1 cellular context compared by ENCODE assay signal in the genomic region with DNA sequence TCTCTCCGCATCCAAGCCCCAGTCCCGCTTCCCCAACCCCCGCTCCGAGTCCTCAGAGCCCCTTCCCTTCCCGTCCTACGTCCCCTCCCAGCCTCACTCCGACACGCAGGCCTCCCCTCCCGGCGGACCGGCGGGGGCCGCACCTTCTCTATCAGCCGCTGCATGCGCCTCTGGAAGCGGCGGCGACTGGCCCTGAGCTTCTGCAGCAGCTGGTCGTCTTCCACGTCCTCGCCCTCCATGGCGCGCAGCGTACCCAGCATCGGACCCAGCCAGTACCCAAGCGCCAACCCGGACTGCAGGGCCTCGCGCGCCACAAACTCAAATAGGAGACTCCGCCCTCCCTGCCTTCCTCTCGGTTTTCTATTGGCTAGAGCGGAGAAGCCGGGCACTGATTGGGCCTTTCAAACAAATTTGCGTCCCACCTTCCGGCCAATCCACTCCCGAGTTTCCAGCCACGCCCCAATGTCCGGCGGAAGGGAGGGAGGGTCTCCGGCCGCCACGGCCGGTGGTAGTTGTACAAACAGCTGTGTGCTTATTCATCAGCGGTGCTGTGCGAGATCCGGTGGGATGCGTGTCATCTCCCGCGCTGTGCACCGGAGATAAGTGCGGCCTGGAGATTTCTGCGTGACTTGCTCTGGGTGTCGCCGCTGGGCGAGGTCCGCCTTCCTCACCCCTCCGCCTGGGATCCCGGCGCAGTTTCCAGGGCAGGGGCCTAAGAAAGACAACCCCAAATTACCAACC.
TF ChIP-seq lines count a peak whose summit lies in the region.

A gene with protein sequence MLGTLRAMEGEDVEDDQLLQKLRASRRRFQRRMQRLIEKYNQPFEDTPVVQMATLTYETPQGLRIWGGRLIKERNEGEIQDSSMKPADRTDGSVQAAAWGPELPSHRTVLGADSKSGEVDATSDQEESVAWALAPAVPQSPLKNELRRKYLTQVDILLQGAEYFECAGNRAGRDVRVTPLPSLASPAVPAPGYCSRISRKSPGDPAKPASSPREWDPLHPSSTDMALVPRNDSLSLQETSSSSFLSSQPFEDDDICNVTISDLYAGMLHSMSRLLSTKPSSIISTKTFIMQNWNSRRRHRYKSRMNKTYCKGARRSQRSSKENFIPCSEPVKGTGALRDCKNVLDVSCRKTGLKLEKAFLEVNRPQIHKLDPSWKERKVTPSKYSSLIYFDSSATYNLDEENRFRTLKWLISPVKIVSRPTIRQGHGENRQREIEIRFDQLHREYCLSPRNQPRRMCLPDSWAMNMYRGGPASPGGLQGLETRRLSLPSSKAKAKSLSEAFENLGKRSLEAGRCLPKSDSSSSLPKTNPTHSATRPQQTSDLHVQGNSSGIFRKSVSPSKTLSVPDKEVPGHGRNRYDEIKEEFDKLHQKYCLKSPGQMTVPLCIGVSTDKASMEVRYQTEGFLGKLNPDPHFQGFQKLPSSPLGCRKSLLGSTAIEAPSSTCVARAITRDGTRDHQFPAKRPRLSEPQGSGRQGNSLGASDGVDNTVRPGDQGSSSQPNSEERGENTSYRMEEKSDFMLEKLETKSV (minus strand): TSS at position 295 of the 741 bp plus-strand sequence. CDS start 35 bp downstream, at position 260.

TF ChIP-seq in WTC11, 78 proteins besides CTCF, POLR2A, EP300 and RAD21 (continued from another document and continues in another):
- TF ChIP-seq, protein P1, sequence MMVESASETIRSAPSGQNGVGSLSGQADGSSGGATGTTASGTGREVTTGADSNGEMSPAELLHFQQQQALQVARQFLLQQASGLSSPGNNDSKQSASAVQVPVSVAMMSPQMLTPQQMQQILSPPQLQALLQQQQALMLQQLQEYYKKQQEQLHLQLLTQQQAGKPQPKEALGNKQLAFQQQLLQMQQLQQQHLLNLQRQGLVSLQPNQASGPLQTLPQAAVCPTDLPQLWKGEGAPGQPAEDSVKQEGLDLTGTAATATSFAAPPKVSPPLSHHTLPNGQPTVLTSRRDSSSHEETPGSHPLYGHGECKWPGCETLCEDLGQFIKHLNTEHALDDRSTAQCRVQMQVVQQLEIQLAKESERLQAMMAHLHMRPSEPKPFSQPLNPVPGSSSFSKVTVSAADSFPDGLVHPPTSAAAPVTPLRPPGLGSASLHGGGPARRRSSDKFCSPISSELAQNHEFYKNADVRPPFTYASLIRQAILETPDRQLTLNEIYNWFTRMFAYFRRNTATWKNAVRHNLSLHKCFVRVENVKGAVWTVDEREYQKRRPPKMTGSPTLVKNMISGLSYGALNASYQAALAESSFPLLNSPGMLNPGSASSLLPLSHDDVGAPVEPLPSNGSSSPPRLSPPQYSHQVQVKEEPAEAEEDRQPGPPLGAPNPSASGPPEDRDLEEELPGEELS (CRISPR knock-in tag; IDR thresholded peaks at IDR 0.05): peak; percentile 67; the same call in 1 of the 2 replicates
- no peak for TF ChIP-seq MXD4 (CRISPR knock-in tag; IDR thresholded peaks at IDR 0.05; ENCODE audit: borderline replicate concordance)
- TF ChIP-seq E2F5 (CRISPR knock-in tag; IDR thresholded peaks at IDR 0.05): peak; percentile 90
- TF ChIP-seq, protein P2, sequence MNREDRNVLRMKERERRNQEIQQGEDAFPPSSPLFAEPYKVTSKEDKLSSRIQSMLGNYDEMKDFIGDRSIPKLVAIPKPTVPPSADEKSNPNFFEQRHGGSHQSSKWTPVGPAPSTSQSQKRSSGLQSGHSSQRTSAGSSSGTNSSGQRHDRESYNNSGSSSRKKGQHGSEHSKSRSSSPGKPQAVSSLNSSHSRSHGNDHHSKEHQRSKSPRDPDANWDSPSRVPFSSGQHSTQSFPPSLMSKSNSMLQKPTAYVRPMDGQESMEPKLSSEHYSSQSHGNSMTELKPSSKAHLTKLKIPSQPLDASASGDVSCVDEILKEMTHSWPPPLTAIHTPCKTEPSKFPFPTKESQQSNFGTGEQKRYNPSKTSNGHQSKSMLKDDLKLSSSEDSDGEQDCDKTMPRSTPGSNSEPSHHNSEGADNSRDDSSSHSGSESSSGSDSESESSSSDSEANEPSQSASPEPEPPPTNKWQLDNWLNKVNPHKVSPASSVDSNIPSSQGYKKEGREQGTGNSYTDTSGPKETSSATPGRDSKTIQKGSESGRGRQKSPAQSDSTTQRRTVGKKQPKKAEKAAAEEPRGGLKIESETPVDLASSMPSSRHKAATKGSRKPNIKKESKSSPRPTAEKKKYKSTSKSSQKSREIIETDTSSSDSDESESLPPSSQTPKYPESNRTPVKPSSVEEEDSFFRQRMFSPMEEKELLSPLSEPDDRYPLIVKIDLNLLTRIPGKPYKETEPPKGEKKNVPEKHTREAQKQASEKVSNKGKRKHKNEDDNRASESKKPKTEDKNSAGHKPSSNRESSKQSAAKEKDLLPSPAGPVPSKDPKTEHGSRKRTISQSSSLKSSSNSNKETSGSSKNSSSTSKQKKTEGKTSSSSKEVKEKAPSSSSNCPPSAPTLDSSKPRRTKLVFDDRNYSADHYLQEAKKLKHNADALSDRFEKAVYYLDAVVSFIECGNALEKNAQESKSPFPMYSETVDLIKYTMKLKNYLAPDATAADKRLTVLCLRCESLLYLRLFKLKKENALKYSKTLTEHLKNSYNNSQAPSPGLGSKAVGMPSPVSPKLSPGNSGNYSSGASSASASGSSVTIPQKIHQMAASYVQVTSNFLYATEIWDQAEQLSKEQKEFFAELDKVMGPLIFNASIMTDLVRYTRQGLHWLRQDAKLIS (CRISPR knock-in tag; IDR thresholded peaks at IDR 0.05; ENCODE audit: borderline replicate concordance): no peak
- TF ChIP-seq, protein P3, sequence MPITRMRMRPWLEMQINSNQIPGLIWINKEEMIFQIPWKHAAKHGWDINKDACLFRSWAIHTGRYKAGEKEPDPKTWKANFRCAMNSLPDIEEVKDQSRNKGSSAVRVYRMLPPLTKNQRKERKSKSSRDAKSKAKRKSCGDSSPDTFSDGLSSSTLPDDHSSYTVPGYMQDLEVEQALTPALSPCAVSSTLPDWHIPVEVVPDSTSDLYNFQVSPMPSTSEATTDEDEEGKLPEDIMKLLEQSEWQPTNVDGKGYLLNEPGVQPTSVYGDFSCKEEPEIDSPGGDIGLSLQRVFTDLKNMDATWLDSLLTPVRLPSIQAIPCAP (CRISPR knock-in tag; IDR thresholded peaks at IDR 0.05): no peak
- 0 out of 2 replicates have a peak, but pooled peaks have one; percentile 19 for TF ChIP-seq ZNF416 (CRISPR knock-in tag; IDR thresholded peaks at IDR 0.05)
- no peak for TF ChIP-seq GTF2I (CRISPR knock-in tag; conservative IDR thresholded peaks at IDR 0.05)
- TF ChIP-seq, protein P4, sequence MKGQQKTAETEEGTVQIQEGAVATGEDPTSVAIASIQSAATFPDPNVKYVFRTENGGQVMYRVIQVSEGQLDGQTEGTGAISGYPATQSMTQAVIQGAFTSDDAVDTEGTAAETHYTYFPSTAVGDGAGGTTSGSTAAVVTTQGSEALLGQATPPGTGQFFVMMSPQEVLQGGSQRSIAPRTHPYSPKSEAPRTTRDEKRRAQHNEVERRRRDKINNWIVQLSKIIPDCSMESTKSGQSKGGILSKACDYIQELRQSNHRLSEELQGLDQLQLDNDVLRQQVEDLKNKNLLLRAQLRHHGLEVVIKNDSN (CRISPR knock-in tag; IDR thresholded peaks at IDR 0.05): no peak
- no peak for TF ChIP-seq ZNF423 (CRISPR knock-in tag; IDR thresholded peaks at IDR 0.05)
- no peak for TF ChIP-seq ZNF317 (CRISPR knock-in tag; IDR thresholded peaks at IDR 0.05; ENCODE audit: borderline replicate concordance, low read depth)
- TF ChIP-seq, protein P5, sequence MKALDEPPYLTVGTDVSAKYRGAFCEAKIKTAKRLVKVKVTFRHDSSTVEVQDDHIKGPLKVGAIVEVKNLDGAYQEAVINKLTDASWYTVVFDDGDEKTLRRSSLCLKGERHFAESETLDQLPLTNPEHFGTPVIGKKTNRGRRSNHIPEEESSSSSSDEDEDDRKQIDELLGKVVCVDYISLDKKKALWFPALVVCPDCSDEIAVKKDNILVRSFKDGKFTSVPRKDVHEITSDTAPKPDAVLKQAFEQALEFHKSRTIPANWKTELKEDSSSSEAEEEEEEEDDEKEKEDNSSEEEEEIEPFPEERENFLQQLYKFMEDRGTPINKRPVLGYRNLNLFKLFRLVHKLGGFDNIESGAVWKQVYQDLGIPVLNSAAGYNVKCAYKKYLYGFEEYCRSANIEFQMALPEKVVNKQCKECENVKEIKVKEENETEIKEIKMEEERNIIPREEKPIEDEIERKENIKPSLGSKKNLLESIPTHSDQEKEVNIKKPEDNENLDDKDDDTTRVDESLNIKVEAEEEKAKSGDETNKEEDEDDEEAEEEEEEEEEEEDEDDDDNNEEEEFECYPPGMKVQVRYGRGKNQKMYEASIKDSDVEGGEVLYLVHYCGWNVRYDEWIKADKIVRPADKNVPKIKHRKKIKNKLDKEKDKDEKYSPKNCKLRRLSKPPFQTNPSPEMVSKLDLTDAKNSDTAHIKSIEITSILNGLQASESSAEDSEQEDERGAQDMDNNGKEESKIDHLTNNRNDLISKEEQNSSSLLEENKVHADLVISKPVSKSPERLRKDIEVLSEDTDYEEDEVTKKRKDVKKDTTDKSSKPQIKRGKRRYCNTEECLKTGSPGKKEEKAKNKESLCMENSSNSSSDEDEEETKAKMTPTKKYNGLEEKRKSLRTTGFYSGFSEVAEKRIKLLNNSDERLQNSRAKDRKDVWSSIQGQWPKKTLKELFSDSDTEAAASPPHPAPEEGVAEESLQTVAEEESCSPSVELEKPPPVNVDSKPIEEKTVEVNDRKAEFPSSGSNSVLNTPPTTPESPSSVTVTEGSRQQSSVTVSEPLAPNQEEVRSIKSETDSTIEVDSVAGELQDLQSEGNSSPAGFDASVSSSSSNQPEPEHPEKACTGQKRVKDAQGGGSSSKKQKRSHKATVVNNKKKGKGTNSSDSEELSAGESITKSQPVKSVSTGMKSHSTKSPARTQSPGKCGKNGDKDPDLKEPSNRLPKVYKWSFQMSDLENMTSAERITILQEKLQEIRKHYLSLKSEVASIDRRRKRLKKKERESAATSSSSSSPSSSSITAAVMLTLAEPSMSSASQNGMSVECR (CRISPR knock-in tag; IDR thresholded peaks at IDR 0.05; ENCODE audit: borderline replicate concordance): peak; percentile 59; the same call in 1 of the 2 replicates
- TF ChIP-seq TEAD1 (CRISPR knock-in tag; IDR thresholded peaks at IDR 0.05): no peak
- TF ChIP-seq JAZF1 (CRISPR knock-in tag; IDR thresholded peaks at IDR 0.05): no peak
- peak; percentile 85; the same call in 1 of the 2 replicates for TF ChIP-seq CBFB (CRISPR knock-in tag; IDR thresholded peaks at IDR 0.05; ENCODE audit: low read depth)
- TF ChIP-seq SOX15 (CRISPR knock-in tag; IDR thresholded peaks at IDR 0.05): no peak
- no peak for TF ChIP-seq RORB (CRISPR knock-in tag; IDR thresholded peaks at IDR 0.05)
- TF ChIP-seq TP53 (CRISPR knock-in tag; IDR thresholded peaks at IDR 0.05): peak; percentile 91; the same call in 1 of the 2 replicates
- no peak for TF ChIP-seq IRF2 (CRISPR knock-in tag; IDR thresholded peaks at IDR 0.05; ENCODE audit: borderline replicate concordance, low read depth)
- TF ChIP-seq EMX1 (CRISPR knock-in tag; IDR thresholded peaks at IDR 0.05): no peak
- no peak for TF ChIP-seq HMGA2 (CRISPR knock-in tag; IDR thresholded peaks at IDR 0.05)
- TF ChIP-seq E2F1 (CRISPR knock-in tag; IDR thresholded peaks at IDR 0.05): 0 out of 2 replicates have a peak, but pooled peaks have one; percentile 74
- TF ChIP-seq GABPB1 (CRISPR knock-in tag; IDR thresholded peaks at IDR 0.05): peak; percentile 92; the same call in 1 of the 2 replicates
- TF ChIP-seq ZNF281 (CRISPR knock-in tag; IDR thresholded peaks at IDR 0.05): no peak; the same call in 1 of the 2 replicates
- no peak; the same call in 1 of the 2 replicates for TF ChIP-seq NFE2L1 (CRISPR knock-in tag; IDR thresholded peaks at IDR 0.05)
- peak; percentile 13; the same call in 1 of the 2 replicates for TF ChIP-seq JUN (CRISPR knock-in tag; IDR thresholded peaks at IDR 0.05)
- TF ChIP-seq AR (CRISPR knock-in tag; IDR thresholded peaks at IDR 0.05): no peak
